ENCODE assay signal across 1 cellular context in the genomic region with DNA sequence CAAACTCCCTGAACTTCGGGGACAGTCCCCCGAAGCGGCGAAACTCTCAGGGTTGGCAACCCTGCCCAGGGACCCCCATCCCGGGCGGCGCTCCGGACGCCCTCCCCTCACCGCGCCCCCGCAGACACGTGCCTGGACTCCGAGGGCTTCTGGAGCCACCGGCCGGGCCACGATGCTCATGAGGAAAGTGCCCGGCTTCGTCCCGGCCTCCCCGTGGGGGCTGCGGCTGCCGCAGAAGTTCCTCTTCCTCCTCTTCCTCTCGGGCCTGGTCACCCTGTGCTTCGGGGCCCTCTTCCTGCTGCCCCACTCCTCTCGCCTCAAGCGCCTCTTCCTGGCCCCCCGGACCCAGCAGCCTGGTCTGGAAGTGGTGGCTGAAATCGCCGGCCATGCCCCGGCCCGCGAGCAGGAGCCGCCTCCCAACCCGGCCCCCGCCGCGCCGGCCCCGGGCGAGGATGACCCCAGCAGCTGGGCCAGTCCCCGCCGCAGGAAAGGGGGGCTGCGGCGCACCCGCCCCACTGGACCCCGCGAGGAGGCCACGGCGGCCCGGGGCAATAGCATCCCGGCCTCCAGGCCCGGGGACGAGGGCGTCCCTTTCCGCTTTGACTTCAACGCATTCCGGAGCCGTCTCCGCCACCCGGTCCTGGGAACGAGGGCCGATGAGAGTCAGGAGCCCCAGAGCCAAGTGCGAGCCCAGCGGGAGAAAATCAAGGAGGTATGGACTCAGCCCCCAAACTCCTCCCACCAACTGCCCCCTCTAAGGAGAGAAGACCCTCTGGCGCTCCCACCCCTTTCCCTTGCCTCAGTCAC.
A peak's percentile ranks its signal among the peaks of the same experiment; 100 is the strongest.
TF ChIP-seq lines count a peak whose summit lies in the region.

No MANE protein-coding gene starts in this region.

TF ChIP-seq in HEK293, 187 proteins besides CTCF, POLR2A, EP300 and RAD21 (continued from another document):
- TF ChIP-seq, protein P1, sequence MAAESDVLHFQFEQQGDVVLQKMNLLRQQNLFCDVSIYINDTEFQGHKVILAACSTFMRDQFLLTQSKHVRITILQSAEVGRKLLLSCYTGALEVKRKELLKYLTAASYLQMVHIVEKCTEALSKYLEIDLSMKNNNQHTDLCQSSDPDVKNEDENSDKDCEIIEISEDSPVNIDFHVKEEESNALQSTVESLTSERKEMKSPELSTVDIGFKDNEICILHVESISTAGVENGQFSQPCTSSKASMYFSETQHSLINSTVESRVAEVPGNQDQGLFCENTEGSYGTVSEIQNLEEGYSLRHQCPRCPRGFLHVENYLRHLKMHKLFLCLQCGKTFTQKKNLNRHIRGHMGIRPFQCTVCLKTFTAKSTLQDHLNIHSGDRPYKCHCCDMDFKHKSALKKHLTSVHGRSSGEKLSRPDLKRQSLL (tag by site-specific recombination; IDR thresholded peaks at IDR 0.05), result peak; percentile 84
- no peak for TF ChIP-seq ZNF544 (tag by site-specific recombination; IDR thresholded peaks at IDR 0.05)
TF ChIP-seq in HEK293: peak in this region for 2.
